2 cellular contexts compared by ENCODE assay signal in the genomic region with DNA sequence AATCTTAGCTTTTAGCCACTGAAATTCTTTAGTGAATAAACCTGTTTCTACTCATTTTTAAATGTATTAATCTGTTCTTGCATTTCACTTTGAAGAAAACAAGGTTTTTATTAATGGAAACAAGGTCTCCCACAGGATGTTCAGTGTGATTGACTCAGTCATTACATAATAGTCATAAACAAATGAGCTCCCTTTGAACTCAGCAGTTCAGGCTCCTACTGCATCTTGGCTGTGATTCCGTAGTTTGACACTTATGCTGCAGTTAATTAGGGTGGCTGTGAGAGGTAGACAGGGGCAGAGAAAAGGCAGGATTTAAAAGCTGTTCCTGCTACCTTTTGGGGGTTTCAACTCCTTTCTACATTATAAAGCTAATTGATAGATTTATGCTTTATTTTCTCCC.
TF ChIP-seq lines count a peak whose summit lies in the region.

No MANE protein-coding gene starts in this region.

TF ChIP-seq in GM23338, 12 proteins besides CTCF, POLR2A, EP300 and RAD21:
- TF ChIP-seq STAT1 (IDR thresholded peaks at IDR 0.05; ENCODE audit: unreplicated experiment) (no peak), CREB1 (CRISPR knock-in tag; IDR thresholded peaks at IDR 0.05; ENCODE audit: low read depth) (no peak), ZNF331 (CRISPR knock-in tag; IDR thresholded peaks at IDR 0.05; ENCODE audit: low read depth) (no peak)
- TF ChIP-seq, protein P1, sequence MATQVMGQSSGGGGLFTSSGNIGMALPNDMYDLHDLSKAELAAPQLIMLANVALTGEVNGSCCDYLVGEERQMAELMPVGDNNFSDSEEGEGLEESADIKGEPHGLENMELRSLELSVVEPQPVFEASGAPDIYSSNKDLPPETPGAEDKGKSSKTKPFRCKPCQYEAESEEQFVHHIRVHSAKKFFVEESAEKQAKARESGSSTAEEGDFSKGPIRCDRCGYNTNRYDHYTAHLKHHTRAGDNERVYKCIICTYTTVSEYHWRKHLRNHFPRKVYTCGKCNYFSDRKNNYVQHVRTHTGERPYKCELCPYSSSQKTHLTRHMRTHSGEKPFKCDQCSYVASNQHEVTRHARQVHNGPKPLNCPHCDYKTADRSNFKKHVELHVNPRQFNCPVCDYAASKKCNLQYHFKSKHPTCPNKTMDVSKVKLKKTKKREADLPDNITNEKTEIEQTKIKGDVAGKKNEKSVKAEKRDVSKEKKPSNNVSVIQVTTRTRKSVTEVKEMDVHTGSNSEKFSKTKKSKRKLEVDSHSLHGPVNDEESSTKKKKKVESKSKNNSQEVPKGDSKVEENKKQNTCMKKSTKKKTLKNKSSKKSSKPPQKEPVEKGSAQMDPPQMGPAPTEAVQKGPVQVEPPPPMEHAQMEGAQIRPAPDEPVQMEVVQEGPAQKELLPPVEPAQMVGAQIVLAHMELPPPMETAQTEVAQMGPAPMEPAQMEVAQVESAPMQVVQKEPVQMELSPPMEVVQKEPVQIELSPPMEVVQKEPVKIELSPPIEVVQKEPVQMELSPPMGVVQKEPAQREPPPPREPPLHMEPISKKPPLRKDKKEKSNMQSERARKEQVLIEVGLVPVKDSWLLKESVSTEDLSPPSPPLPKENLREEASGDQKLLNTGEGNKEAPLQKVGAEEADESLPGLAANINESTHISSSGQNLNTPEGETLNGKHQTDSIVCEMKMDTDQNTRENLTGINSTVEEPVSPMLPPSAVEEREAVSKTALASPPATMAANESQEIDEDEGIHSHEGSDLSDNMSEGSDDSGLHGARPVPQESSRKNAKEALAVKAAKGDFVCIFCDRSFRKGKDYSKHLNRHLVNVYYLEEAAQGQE (IDR thresholded peaks at IDR 0.05; ENCODE audit: unreplicated experiment), result no peak
- TF ChIP-seq, protein P2, sequence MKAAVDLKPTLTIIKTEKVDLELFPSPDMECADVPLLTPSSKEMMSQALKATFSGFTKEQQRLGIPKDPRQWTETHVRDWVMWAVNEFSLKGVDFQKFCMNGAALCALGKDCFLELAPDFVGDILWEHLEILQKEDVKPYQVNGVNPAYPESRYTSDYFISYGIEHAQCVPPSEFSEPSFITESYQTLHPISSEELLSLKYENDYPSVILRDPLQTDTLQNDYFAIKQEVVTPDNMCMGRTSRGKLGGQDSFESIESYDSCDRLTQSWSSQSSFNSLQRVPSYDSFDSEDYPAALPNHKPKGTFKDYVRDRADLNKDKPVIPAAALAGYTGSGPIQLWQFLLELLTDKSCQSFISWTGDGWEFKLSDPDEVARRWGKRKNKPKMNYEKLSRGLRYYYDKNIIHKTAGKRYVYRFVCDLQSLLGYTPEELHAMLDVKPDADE (IDR thresholded peaks at IDR 0.05), result no peak

TF ChIP-seq in endothelial cell of umbilical vein, 7 proteins besides CTCF, POLR2A, EP300 and RAD21:
- TF ChIP-seq FOS (IDR thresholded peaks at IDR 0.05; ENCODE audit: borderline replicate concordance, insufficient read depth, low read length), result no peak
- TF ChIP-seq MYC (IDR thresholded peaks at IDR 0.05; ENCODE audit: low read depth, low read length), result no peak
- TF ChIP-seq, protein P3, sequence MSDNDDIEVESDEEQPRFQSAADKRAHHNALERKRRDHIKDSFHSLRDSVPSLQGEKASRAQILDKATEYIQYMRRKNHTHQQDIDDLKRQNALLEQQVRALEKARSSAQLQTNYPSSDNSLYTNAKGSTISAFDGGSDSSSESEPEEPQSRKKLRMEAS (IDR thresholded peaks at IDR 0.05; ENCODE audit: insufficient read depth, insufficient read length), result no peak
- no peak for TF ChIP-seq JUN (IDR thresholded peaks at IDR 0.05; ENCODE audit: borderline replicate concordance, insufficient read depth, insufficient read length, low read depth)
- TF ChIP-seq EZH2 (IDR thresholded peaks at IDR 0.05; ENCODE audit: borderline replicate concordance, low read depth, low read length, severe bottlenecking), result no peak
- TF ChIP-seq GATA2 (IDR thresholded peaks at IDR 0.05; ENCODE audit: insufficient read depth, insufficient read length, low read depth, low read length), result no peak
- no peak for TF ChIP-seq POLR2AphosphoS5 (IDR thresholded peaks at IDR 0.05; ENCODE audit: insufficient read depth, low read depth, low read length)
TF ChIP-seq in endothelial cell of umbilical vein: peak in this region for 0.
